8 cellular contexts compared by ENCODE assay signal in the genomic region with DNA sequence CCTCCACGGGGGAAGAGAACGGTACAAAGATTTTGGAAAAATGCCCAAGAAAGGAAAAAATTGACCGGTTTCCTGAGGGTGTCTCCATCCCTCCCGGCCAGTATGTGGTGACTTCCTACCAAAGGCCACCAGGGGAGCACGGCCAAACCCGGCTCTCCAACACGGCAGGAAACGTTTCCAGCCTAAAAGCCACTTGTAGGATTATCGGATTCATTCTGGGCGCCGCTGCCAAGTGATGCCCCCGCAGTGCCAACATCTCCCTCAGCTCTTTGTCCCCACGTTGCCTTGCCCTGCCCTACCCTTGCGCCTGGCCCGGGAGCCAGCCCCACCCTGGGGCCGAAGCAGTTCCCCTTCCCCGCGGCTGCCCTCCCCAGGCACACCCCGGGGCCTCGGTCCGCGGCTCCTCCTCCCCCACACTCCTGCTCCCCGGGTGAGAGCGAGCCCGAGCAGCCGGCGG. TPM values are rescaled to one million over a fixed set of nuclear protein-coding genes. Genes with fewer than 3 reads are reported as not detected.
A peak's percentile ranks its signal among the peaks of the same experiment; 100 is the strongest.
DNase-seq lines count a peak whose midpoint lies in the region; ATAC-seq and TF ChIP-seq lines count a peak whose summit lies in the region.

No MANE protein-coding gene starts in this region.

- H3K27ac ChIP-seq in PC-9: peak overlapping the region; percentile 33

- TF ChIP-seq CTCF in PC-9 (conservative IDR thresholded peaks at IDR 0.05) (peak; percentile 74), omental fat pad (IDR thresholded peaks at IDR 0.05) (peak in 1 of 3 donors; percentile 38)

- no peaks in the 10 kb centered on the region for H3K27me3 ChIP-seq in PC-9 (ENCODE audit: insufficient read depth, low read depth)

- in situ Hi-C loops in Caki2 (cut with HindIII; ENCODE audit: low pct_unique_long_range_greater_than_20kb, low sequenced_read_pairs): no loop called here

- peak; percentile 50 for DNase-seq in Caki2 (ENCODE audit: low read depth)
- DNase-seq in PC-9: peak; percentile 58 to 63
- peak; percentile 25 for DNase-seq in activated naive CD4-positive, alpha-beta T cell treated with anti-CD3 and anti-CD28 coated beads, Interleukin-2, amount 50 U/mL, for 16 hours
- peak; percentile 77 for DNase-seq in glomerular visceral epithelial cell (ENCODE audit: extremely low spot score)
- DNase-seq in omental fat pad (ENCODE audit: low spot score): no peak
- no peak for DNase-seq in NCI-H446 treated with DMSO at 0.1 percent for 48 hours (lab: John Stamatoyannopoulos, UW)

- H3K9me3 ChIP-seq in PC-9 (ENCODE audit: insufficient read depth, low read depth): no peaks in the 10 kb centered on the region

- 0 out of 2 replicates have a peak, but pooled peaks cover 7% of the 10 kb centered on the region for H3K36me3 ChIP-seq in PC-9 (ENCODE audit: low read depth)

- no TSS peak for BruUV-seq in PC-9 (replicated peaks; lab: Mats Ljungman, UMichigan)

- H2AFZ ChIP-seq in PC-9: peak overlapping the region; percentile 83

- CTCF ChIA-PET in PC-9 (lab: Charles Lee): interaction anchor here (0.7 kb wide), 1 partner anchor 61 kb away, joined by 10 read pairs; the partner anchor contains the start of gene INPP5K

- H3F3A ChIP-seq in PC-9 (ENCODE audit: insufficient read depth, low read depth): peaks cover 30% of the 10 kb centered on the region; the same call in 1 of the 2 replicates

- H3K4me1 ChIP-seq in PC-9 (replicated peaks; ENCODE audit: insufficient read depth): peaks cover 21% of the 10 kb centered on the region

- intact Hi-C loops in PC-9 (cut with micrococcal nuclease; ENCODE audit: unreplicated experiment): loop anchor here (5.0 to 10.0 kb wide), 2 partner anchors 61 to 88 kb away; no protein-coding TSS in a partner anchor

- peak overlapping the region; percentile 98 for H3K4me3 ChIP-seq in PC-9

- ATAC-seq in GM19372 (IDR thresholded peaks at IDR 0.05; ENCODE audit: low read depth, unreplicated experiment): peak; percentile 12
- ATAC-seq in HG03439 (IDR thresholded peaks at IDR 0.05; ENCODE audit: unreplicated experiment): peak; percentile 36
- ATAC-seq in omental fat pad (ENCODE audit: low FRiP score): peak; percentile 48

- peak overlapping the region; percentile 100 for H3K4me2 ChIP-seq in PC-9

- no peaks in the 10 kb centered on the region for H3K9me2 ChIP-seq in PC-9 (ENCODE audit: insufficient read depth)

- peaks cover 56% of the 10 kb centered on the region for H3K79me2 ChIP-seq in PC-9 (ENCODE audit: low read depth)

- peaks cover 48% of the 10 kb centered on the region for H4K20me1 ChIP-seq in PC-9 (ENCODE audit: insufficient read depth)

- POLR2A ChIA-PET in PC-9 (lab: Charles Lee; ENCODE audit: unreplicated experiment): interaction anchor here (0.6 kb wide), 1 partner anchor 11 kb away, joined by 9 read pairs; no protein-coding TSS in a partner anchor

RNA-seq across cellular contexts. Expression of gene CRK, which starts 0.7 kb away (rescaled TPM):
- total RNA-seq in Caki2 (2014; rRNA removed; shearing (Covaris generic); ENCODE audit: low replicate concordance): 25.4 and 35.3 TPM in 2 replicates
- 57.1 and 57.9 TPM in 2 replicates for total RNA-seq in PC-9 (2021)
- total RNA-seq in omental fat pad: 100 to 1,000 TPM in 2 of 4 donors, 10 to 100 TPM in 2; 84.5 to 104 (median 95.7) TPM

RNA-seq across cellular contexts. Expression of gene MYO1C, which starts 37.2 kb away (rescaled TPM):
- total RNA-seq in Caki2 (2014; rRNA removed; shearing (Covaris generic); ENCODE audit: low replicate concordance): 63.8 and 85.8 TPM in 2 replicates
- total RNA-seq in PC-9 (2021): 237 and 261 TPM in 2 replicates
- total RNA-seq in omental fat pad: 100 to 1,000 TPM; 194 to 367 (median 207) TPM

RNA-seq across cellular contexts. Expression of gene YWHAE, which starts 55.3 kb away (rescaled TPM):
- total RNA-seq in Caki2 (2014; rRNA removed; shearing (Covaris generic); ENCODE audit: low replicate concordance): 148 and 194 TPM in 2 replicates
- total RNA-seq in PC-9 (2021) (841 and 1,140 TPM in 2 replicates), omental fat pad (100 to 1,000 TPM; 489 to 684 (median 635) TPM)

Comparison
In these comparisons a context has a peak if more than half of its experiments do, and no peak if none do; other contexts are left out.
1. DNase-seq: peak in Caki2 (single experiment), PC-9 (2 of 2), activated naive CD4-positive, alpha-beta T cell treated with anti-CD3 and anti-CD28 coated beads, Interleukin-2, amount 50 U/mL, for 16 hours (single experiment) and glomerular visceral epithelial cell (single experiment); none in omental fat pad (single experiment) and NCI-H446 treated with DMSO at 0.1 percent for 48 hours (single experiment).
2. Peak in every context shown above with its lines, with median percentiles within 50 percentile points of each other: ATAC-seq.